1 cellular context compared by ENCODE assay signal in genomic region chr2:167018590-167018989, GRCh38.
TF ChIP-seq lines count a peak whose summit lies in the region.

No MANE protein-coding gene starts in this region.

TF ChIP-seq in HepG2, 621 proteins besides CTCF, POLR2A, EP300 and RAD21 (continued from another document):
- TF ChIP-seq ZFY (CRISPR knock-in tag; IDR thresholded peaks at IDR 0.05), result no peak
